In the genomic region with DNA sequence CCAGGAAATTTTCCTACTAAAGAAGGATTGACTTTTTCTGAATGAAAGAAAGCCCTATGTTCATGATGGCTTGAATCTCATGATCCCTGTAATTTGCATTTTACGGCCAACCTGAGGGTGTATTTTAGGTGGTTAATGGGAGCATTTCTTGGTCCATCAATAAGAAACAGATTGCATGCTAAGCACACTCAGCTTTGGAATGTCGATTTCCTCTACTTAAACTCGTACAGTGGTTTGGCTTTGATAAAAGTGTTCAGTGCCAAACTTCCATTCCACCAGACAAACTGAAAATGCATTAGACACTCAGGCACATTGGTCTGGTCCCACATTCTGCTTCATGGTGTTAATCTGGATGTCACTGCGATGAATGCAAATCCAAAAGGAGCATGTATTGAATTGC, we compare ENCODE assay signal across 29 cellular contexts.
DNase-seq lines count a peak whose midpoint lies in the region; TF ChIP-seq lines count a peak whose summit lies in the region.
"Had no signal": no experiment of that assay in that cellular context is flagged by ENCODE, and none has a peak within 500 bp of the region (broad histone marks: within the 10 kb centered on the region; RNA-seq: fewer than 3 reads in every experiment).

No MANE protein-coding gene starts in this region.

- no peak overlapping the region for H3K4me3 ChIP-seq in cardiac muscle cell
- no peak overlapping the region for H3K4me3 ChIP-seq in right atrium auricular region
- H3K4me3 ChIP-seq in adipocyte (ENCODE audit: low read length): peak overlapping the region; percentile 63
- no peak overlapping the region for H3K4me3 ChIP-seq in fibroblast of mammary gland (ENCODE audit: control insufficient read depth, low read depth, low read length)
- no peak overlapping the region for H3K4me3 ChIP-seq in smooth muscle cell
- H3K4me3 ChIP-seq in neural progenitor cell: no peak overlapping the region
- H3K4me3 ChIP-seq: left lung, stomach, thyroid gland, uterus had no signal

- H3K27me3 ChIP-seq in cardiac muscle cell (no peaks in the 10 kb centered on the region), right atrium auricular region (no peaks in the 10 kb centered on the region), adipocyte (replicated peaks; ENCODE audit: control insufficient read depth, insufficient read depth, low read length) (no peaks in the 10 kb centered on the region), smooth muscle cell (ENCODE audit: low read depth) (no peaks in the 10 kb centered on the region), neural progenitor cell (no peaks in the 10 kb centered on the region)
- H3K27me3 ChIP-seq: left lung, stomach, thyroid gland, uterus had no signal

- H4K20me1 ChIP-seq in smooth muscle cell (ENCODE audit: low read depth): peaks cover 97% of the 10 kb centered on the region
- no peaks in the 10 kb centered on the region for H4K20me1 ChIP-seq in neural progenitor cell (ENCODE audit: low read depth)

- H3K79me2 ChIP-seq in smooth muscle cell (ENCODE audit: low read depth): peaks cover 38% of the 10 kb centered on the region
- H3K79me2 ChIP-seq in neural progenitor cell (ENCODE audit: low read depth): no peaks in the 10 kb centered on the region

- H3K4me2 ChIP-seq in smooth muscle cell (no peak overlapping the region), neural progenitor cell (no peak overlapping the region)

- H2AFZ ChIP-seq in smooth muscle cell (ENCODE audit: low read depth): no peak overlapping the region
- H2AFZ ChIP-seq in neural progenitor cell (replicated peaks): no peak overlapping the region

- peaks cover 63% of the 10 kb centered on the region for H3F3A ChIP-seq in smooth muscle cell (ENCODE audit: low read depth)
- no peaks in the 10 kb centered on the region for H3F3A ChIP-seq in neural progenitor cell (ENCODE audit: low read depth)

- H3K4me1 Mint-ChIP-seq in neural progenitor cell: no peaks in the 10 kb centered on the region
- H3K4me1 Mint-ChIP-seq: activated naive CD8-positive, alpha-beta T cell treated with anti-CD3 and anti-CD28 coated beads, Interleukin-2, amount 50 U/mL, for 24 hours; B cell; CD8-positive, alpha-beta memory T cell had no signal

- H3K27ac Mint-ChIP-seq in neural progenitor cell: no peak overlapping the region
- H3K27ac Mint-ChIP-seq: activated CD4-positive, alpha-beta memory T cell treated with anti-CD3 and anti-CD28 coated beads for 36 hours; activated naive CD8-positive, alpha-beta T cell treated with anti-CD3 and anti-CD28 coated beads, Interleukin-2, amount 50 U/mL, for 24 hours; activated T-cell treated with anti-CD3 and anti-CD28 coated beads, Interleukin-2, amount 50 U/mL, for 72 hours; B cell; CD8-positive, alpha-beta memory T cell; progenitor cell of endocrine pancreas had no signal

- 65% methylated on average over 4 of the region's 4 CpGs for WGBS in smooth muscle cell (ENCODE audit: low lambda C conversion rate)

- H3K27ac ChIP-seq in cardiac muscle cell (peak overlapping the region; percentile 3), right atrium auricular region (peak overlapping the region in 1 of 2 donors; percentile 15), smooth muscle cell (ENCODE audit: low read depth) (peak overlapping the region; percentile 63), neural progenitor cell (no peak overlapping the region)
- H3K27ac ChIP-seq: left lung, thyroid gland, uterus had no signal

- H3K9ac ChIP-seq in adipocyte (ENCODE audit: low read length) (no peak overlapping the region), smooth muscle cell (ENCODE audit: low read depth) (no peak overlapping the region), neural progenitor cell (no peak overlapping the region)

- no peaks in the 10 kb centered on the region for H3K4me1 ChIP-seq in cardiac muscle cell (ENCODE audit: low read depth)
- H3K4me1 ChIP-seq in right atrium auricular region: peaks cover 0 to 9% of the 10 kb centered on the region in 2 donors
- peaks cover 65% of the 10 kb centered on the region for H3K4me1 ChIP-seq in adipocyte (ENCODE audit: control insufficient read depth, insufficient read depth, low read length)
- H3K4me1 ChIP-seq in smooth muscle cell (ENCODE audit: low read depth): peaks cover 5% of the 10 kb centered on the region
- no peaks in the 10 kb centered on the region for H3K4me1 ChIP-seq in neural progenitor cell
- H3K4me1 ChIP-seq: left lung, thyroid gland, uterus had no signal

- H3K27me3 Mint-ChIP-seq in neural progenitor cell (ENCODE audit: insufficient read depth, low read depth): no peaks in the 10 kb centered on the region
- H3K27me3 Mint-ChIP-seq: activated naive CD8-positive, alpha-beta T cell treated with anti-CD3 and anti-CD28 coated beads, Interleukin-2, amount 50 U/mL, for 24 hours; B cell; progenitor cell of endocrine pancreas had no signal

- H3K9me3 ChIP-seq in cardiac muscle cell (ENCODE audit: low read depth): no peaks in the 10 kb centered on the region
- no peaks in the 10 kb centered on the region for H3K9me3 ChIP-seq in right atrium auricular region
- H3K9me3 ChIP-seq in adipocyte (ENCODE audit: control insufficient read depth, low read length): no peaks in the 10 kb centered on the region
- no peaks in the 10 kb centered on the region for H3K9me3 ChIP-seq in smooth muscle cell (replicated peaks; ENCODE audit: low read depth)
- no peaks in the 10 kb centered on the region for H3K9me3 ChIP-seq in neural progenitor cell (ENCODE audit: low read depth)
- H3K9me3 ChIP-seq: left lung, stomach, thyroid gland, uterus had no signal

- DNase-seq in cardiac muscle cell (ENCODE audit: low read depth in 1 of 2, low spot score in 1 of 2) (peak in 1 of 2 donors; percentile 77), right atrium auricular region (ENCODE audit: low spot score) (no peak), adipocyte (ENCODE audit: low read depth) (peak; percentile 56), fibroblast of mammary gland (ENCODE audit: low read depth) (peak; percentile 73), smooth muscle cell (lab: John Stamatoyannopoulos, UW; ENCODE audit: unreplicated experiment) (no peak), T-helper 1 cell (no peak), neural progenitor cell (ENCODE audit: low spot score) (no peak), NCI-H1105 treated with DMSO at 0.1 percent for 48 hours (lab: John Stamatoyannopoulos, UW) (no peak)
- DNase-seq: 8988T; activated CD4-positive, alpha-beta memory T cell treated with anti-CD3 and anti-CD28 coated beads for 36 hours; activated CD4-positive, alpha-beta T cell treated with anti-CD3 and anti-CD28 coated beads for 1 hour; activated naive CD8-positive, alpha-beta T cell treated with anti-CD3 and anti-CD28 coated beads, Interleukin-2, amount 50 U/mL, for 24 hours; activated T-cell treated with anti-CD3 and anti-CD28 coated beads, Interleukin-2, amount 50 U/mL, for 72 hours; CD8-positive, alpha-beta memory T cell; head of caudate nucleus; islet precursor cell; left lung; mesendoderm; NCI-H1092 treated with DMSO at 0.1 percent for 48 hours; NCI-H187 treated with DMSO at 0.1 percent for 48 hours; NCI-H2171 treated with DMSO at 0.1 percent for 48 hours; NCI-H510A treated with DMSO at 0.1 percent for 48 hours; NK-92 treated with Interleukin-12 subunit alpha and Interleukin-12 subunit beta, amount 100 ng/mL, for 24 hours; stimulated activated CD4-positive, alpha-beta T cell treated with anti-CD3 and anti-CD28 coated beads, Interleukin-4, amount 100 ng/mL, for 1 hour; stomach; thyroid gland; uterus had no signal

- H3K9me3 Mint-ChIP-seq in neural progenitor cell: no peaks in the 10 kb centered on the region
- H3K9me3 Mint-ChIP-seq: activated CD4-positive, alpha-beta memory T cell treated with anti-CD3 and anti-CD28 coated beads for 36 hours; activated naive CD8-positive, alpha-beta T cell treated with anti-CD3 and anti-CD28 coated beads, Interleukin-2, amount 50 U/mL, for 24 hours; activated T-cell treated with anti-CD3 and anti-CD28 coated beads, Interleukin-2, amount 50 U/mL, for 72 hours; CD8-positive, alpha-beta memory T cell had no signal

- no peak overlapping the region for H3K4me3 Mint-ChIP-seq in neural progenitor cell
- H3K4me3 Mint-ChIP-seq: activated CD4-positive, alpha-beta memory T cell treated with anti-CD3 and anti-CD28 coated beads for 36 hours; activated naive CD8-positive, alpha-beta T cell treated with anti-CD3 and anti-CD28 coated beads, Interleukin-2, amount 50 U/mL, for 24 hours; activated T-cell treated with anti-CD3 and anti-CD28 coated beads, Interleukin-2, amount 50 U/mL, for 72 hours; B cell; CD8-positive, alpha-beta memory T cell had no signal

- no peak for TF ChIP-seq CTCF in cardiac muscle cell (IDR thresholded peaks at IDR 0.05; ENCODE audit: low read depth, low read length)
- no peak for TF ChIP-seq CTCF in right atrium auricular region (IDR thresholded peaks at IDR 0.05)
- TF ChIP-seq CTCF in fibroblast of mammary gland (conservative IDR thresholded peaks at IDR 0.05; ENCODE audit: control insufficient read depth, insufficient read depth, low read depth, low read length): no peak
- no peak for TF ChIP-seq CTCF in smooth muscle cell (IDR thresholded peaks at IDR 0.05; ENCODE audit: borderline replicate concordance, insufficient read depth, poor library complexity, severe bottlenecking)
- no peak for TF ChIP-seq CTCF in neural progenitor cell (IDR thresholded peaks at IDR 0.05)

- peaks cover 57% of the 10 kb centered on the region for H3K36me3 Mint-ChIP-seq in neural progenitor cell
- H3K36me3 Mint-ChIP-seq: activated CD4-positive, alpha-beta memory T cell treated with anti-CD3 and anti-CD28 coated beads for 36 hours; CD8-positive, alpha-beta memory T cell had no signal

- peaks cover 85% of the 10 kb centered on the region for H3K36me3 ChIP-seq in cardiac muscle cell
- H3K36me3 ChIP-seq in right atrium auricular region: no peaks in the 10 kb centered on the region
- H3K36me3 ChIP-seq in adipocyte (ENCODE audit: control insufficient read depth, insufficient read depth, low read length, severe bottlenecking): peaks cover 39% of the 10 kb centered on the region
- H3K36me3 ChIP-seq in smooth muscle cell (ENCODE audit: low read depth): peaks cover 23% of the 10 kb centered on the region
- no peaks in the 10 kb centered on the region for H3K36me3 ChIP-seq in neural progenitor cell
- H3K36me3 ChIP-seq: stomach, thyroid gland, uterus had no signal

Comparison
In these comparisons a context has a peak if more than half of its experiments do, and no peak if none do; other contexts are left out.
1. DNase-seq: peak in adipocyte (single experiment) and fibroblast of mammary gland (single experiment); none in right atrium auricular region (single experiment), smooth muscle cell (single experiment), T-helper 1 cell (0 of 5), neural progenitor cell (single experiment) and NCI-H1105 treated with DMSO at 0.1 percent for 48 hours (single experiment).